ENCODE assay signal across 22 cellular contexts in the genomic region with DNA sequence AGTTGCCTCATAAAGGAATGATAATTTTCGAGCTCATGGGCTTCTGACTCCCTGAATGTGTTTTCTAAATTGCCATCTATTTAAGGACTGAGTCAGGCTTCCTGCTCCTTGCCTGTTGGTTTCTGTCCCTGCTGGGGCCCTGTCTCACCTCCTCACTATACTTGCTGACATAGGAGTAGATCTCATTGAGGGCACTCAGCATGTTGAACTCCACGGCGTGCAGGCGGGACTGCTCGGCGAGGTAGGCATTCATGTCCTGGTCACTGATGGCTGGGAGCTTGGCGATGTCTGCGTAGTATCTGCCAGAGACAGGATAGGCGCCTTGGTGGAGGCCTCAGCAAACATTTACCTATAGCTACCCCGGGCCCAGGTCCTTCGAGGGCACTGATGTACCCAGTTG.
"Had no signal": no experiment of that assay in that cellular context is flagged by ENCODE, and none has a peak within 500 bp of the region (broad histone marks: within the 10 kb centered on the region; RNA-seq: fewer than 3 reads in every experiment).

No MANE protein-coding gene starts in this region.

- H3K4me2 ChIP-seq: KMS-11, SK-N-SH had no signal

- H3K4me1 ChIP-seq: breast epithelium had no signal

- H3K27me3 ChIP-seq: breast epithelium had no signal

- ATAC-seq: activated CD4-positive, CD25-positive, alpha-beta regulatory T cell treated with anti-CD3 and anti-CD28 coated beads, Interleukin-2, amount 50 U/mL, for 24 hours; activated CD8-positive, alpha-beta T cell treated with anti-CD3 and anti-CD28 coated beads for 36 hours; activated T-cell treated with anti-CD3 and anti-CD28 coated beads, Interleukin-2, amount 50 U/mL, for 72 hours; Right ventricle myocardium inferior had no signal

- H3K27ac ChIP-seq: breast epithelium, KMS-11 had no signal

- H3K36me3 ChIP-seq: breast epithelium had no signal

- DNase-seq: activated CD4-positive, alpha-beta T cell treated with anti-CD3 and anti-CD28 coated beads for 4 hours; activated CD8-positive, alpha-beta memory T cell treated with anti-CD3 and anti-CD28 coated beads, Interleukin-2, amount 50 U/mL, for 4 hours; activated CD8-positive, alpha-beta T cell treated with anti-CD3 and anti-CD28 coated beads for 36 hours; activated gamma-delta T cell treated with Interleukin-2 at 50 U/mL for 16 hours; activated naive CD4-positive, alpha-beta T cell treated with anti-CD3 and anti-CD28 coated beads, Interleukin-2, amount 10 ng/mL, durations not matched to agents 7 days and 5 days; activated naive CD8-positive, alpha-beta T cell treated with anti-CD3 and anti-CD28 coated beads, Interleukin-2, amount 10 ng/mL, durations not matched to agents 7 days and 5 days; activated T-cell treated with anti-CD3 and anti-CD28 coated beads, Interleukin-2, amount 50 U/mL, for 72 hours; aorta; NCI-H1092; NCI-H1417; NCI-H1930; NCI-H2171; NCI-H2227 treated with DMSO at 0.1 percent for 48 hours; NCI-H446 treated with DMSO at 0.1 percent for 48 hours; NCI-H526; NCI-H774; SK-N-SH; T-helper 1 cell had no signal

- H3K9ac ChIP-seq: KMS-11, SK-N-SH had no signal

- H3K9me3 ChIP-seq: breast epithelium, SK-N-SH had no signal

- H3K4me3 ChIP-seq: breast epithelium had no signal
